11 cellular contexts compared by ENCODE assay signal in genomic region chr18:35577045-35577848, GRCh38. TPM values are rescaled to one million over a fixed set of nuclear protein-coding genes. Genes with fewer than 3 reads are reported as not detected.
DNase-seq lines count a peak whose midpoint lies in the region; ATAC-seq lines count a peak whose summit lies in the region.
"Had no signal": no experiment of that assay in that cellular context is flagged by ENCODE, and none has a peak within 500 bp of the region (broad histone marks: within the 10 kb centered on the region; RNA-seq: fewer than 3 reads in every experiment).

No MANE protein-coding gene starts in this region.

- H3K9me3 Mint-ChIP-seq in activated naive CD4-positive, alpha-beta T cell treated with anti-CD3 and anti-CD28 coated beads for 36 hours = peaks cover 6% of the 10 kb centered on the region
- H3K9me3 Mint-ChIP-seq in activated naive CD4-positive, alpha-beta T cell treated with anti-CD3 and anti-CD28 coated beads, Interleukin-2, amount 10 ng/mL, durations not matched to agents 7 days and 5 days = peaks cover 13% of the 10 kb centered on the region
- peaks cover 12% of the 10 kb centered on the region for H3K9me3 Mint-ChIP-seq in T-helper 2 cell treated with Interferon-gamma antibody and Interleukin-4, amounts not matched to agents 5 μg/mL and 100 μg/mL, for 36 hours
- H3K9me3 Mint-ChIP-seq: central memory CD8-positive, alpha-beta T cell had no signal

- peaks cover 31% of the 10 kb centered on the region for H3K4me1 Mint-ChIP-seq in activated naive CD4-positive, alpha-beta T cell treated with anti-CD3 and anti-CD28 coated beads for 36 hours (ENCODE audit: low read depth)
- peaks cover 21% of the 10 kb centered on the region for H3K4me1 Mint-ChIP-seq in activated naive CD4-positive, alpha-beta T cell treated with anti-CD3 and anti-CD28 coated beads, Interleukin-2, amount 10 ng/mL, durations not matched to agents 7 days and 5 days
- peaks cover 22% of the 10 kb centered on the region for H3K4me1 Mint-ChIP-seq in T-helper 2 cell treated with Interferon-gamma antibody and Interleukin-4, amounts not matched to agents 5 μg/mL and 100 μg/mL, for 36 hours (ENCODE audit: low read depth)

- no peak overlapping the region for H3K4me3 Mint-ChIP-seq in activated naive CD4-positive, alpha-beta T cell treated with anti-CD3 and anti-CD28 coated beads for 36 hours
- H3K4me3 Mint-ChIP-seq in activated naive CD4-positive, alpha-beta T cell treated with anti-CD3 and anti-CD28 coated beads, Interleukin-2, amount 10 ng/mL, durations not matched to agents 7 days and 5 days = no peak overlapping the region
- H3K4me3 Mint-ChIP-seq in T-helper 2 cell treated with Interferon-gamma antibody and Interleukin-4, amounts not matched to agents 5 μg/mL and 100 μg/mL, for 36 hours = peak overlapping the region; percentile 32
- H3K4me3 Mint-ChIP-seq: central memory CD8-positive, alpha-beta T cell had no signal

- DNase-seq in activated naive CD4-positive, alpha-beta T cell treated with anti-CD3 and anti-CD28 coated beads for 36 hours = peak; percentile 70
- no peak for DNase-seq in activated naive CD4-positive, alpha-beta T cell treated with anti-CD3 and anti-CD28 coated beads, Interleukin-2, amount 10 ng/mL, durations not matched to agents 7 days and 5 days
- DNase-seq in T-helper 2 cell treated with Interferon-gamma antibody and Interleukin-4, amounts not matched to agents 5 μg/mL and 100 μg/mL, for 36 hours (ENCODE audit: low spot score) = no peak
- peak; percentile 39 for DNase-seq in stimulated activated naive CD8-positive, alpha-beta T cell treated with anti-CD3 and anti-CD28 coated beads, Interleukin-15, Interleukin-2, amounts not matched to agents 100 U/mL and 50 U/mL, for 24 hours
- DNase-seq in NCI-H2107 treated with DMSO at 0.1 percent for 48 hours (lab: John Stamatoyannopoulos, UW; ENCODE audit: unreplicated experiment) (no peak), H7 (no peak), H4 (ENCODE audit: low spot score) (no peak)

- no peaks in the 10 kb centered on the region for H3K36me3 ChIP-seq in H7 (replicated peaks; ENCODE audit: control insufficient read depth, insufficient read depth, low read length)
- H3K36me3 ChIP-seq: suprapubic skin had no signal

- intact Hi-C loops in activated naive CD4-positive, alpha-beta T cell treated with anti-CD3 and anti-CD28 coated beads for 36 hours (cut with micrococcal nuclease) = loop anchor here (1.0 to 5.0 kb wide), 10 partner anchors 30 to 716 kb away; partner anchors contain the start of gene INO80C

- H3K27me3 Mint-ChIP-seq in activated naive CD4-positive, alpha-beta T cell treated with anti-CD3 and anti-CD28 coated beads for 36 hours (ENCODE audit: low read depth) = peaks cover 15% of the 10 kb centered on the region
- H3K27me3 Mint-ChIP-seq in activated naive CD4-positive, alpha-beta T cell treated with anti-CD3 and anti-CD28 coated beads, Interleukin-2, amount 10 ng/mL, durations not matched to agents 7 days and 5 days = no peaks in the 10 kb centered on the region
- peaks cover 34% of the 10 kb centered on the region for H3K27me3 Mint-ChIP-seq in T-helper 2 cell treated with Interferon-gamma antibody and Interleukin-4, amounts not matched to agents 5 μg/mL and 100 μg/mL, for 36 hours (ENCODE audit: low read depth)
- H3K27me3 Mint-ChIP-seq: central memory CD8-positive, alpha-beta T cell had no signal

- peaks cover 9% of the 10 kb centered on the region for H3K36me3 Mint-ChIP-seq in activated naive CD4-positive, alpha-beta T cell treated with anti-CD3 and anti-CD28 coated beads for 36 hours (ENCODE audit: low read depth)
- H3K36me3 Mint-ChIP-seq in activated naive CD4-positive, alpha-beta T cell treated with anti-CD3 and anti-CD28 coated beads, Interleukin-2, amount 10 ng/mL, durations not matched to agents 7 days and 5 days = peaks cover 3% of the 10 kb centered on the region
- H3K36me3 Mint-ChIP-seq in T-helper 2 cell treated with Interferon-gamma antibody and Interleukin-4, amounts not matched to agents 5 μg/mL and 100 μg/mL, for 36 hours (ENCODE audit: low read depth) = peaks cover 8% of the 10 kb centered on the region

- no peak overlapping the region for H3K4me3 ChIP-seq in H7 (ENCODE audit: insufficient read depth, low read depth, low read length)
- H3K4me3 ChIP-seq: suprapubic skin had no signal

- CTCF ChIA-PET in activated naive CD4-positive, alpha-beta T cell treated with anti-CD3 and anti-CD28 coated beads for 36 hours (lab: Charles Lee) = no interaction called here
- CTCF ChIA-PET in activated naive CD4-positive, alpha-beta T cell treated with anti-CD3 and anti-CD28 coated beads, Interleukin-2, amount 10 ng/mL, durations not matched to agents 7 days and 5 days (lab: Charles Lee) = interaction anchor here (0.6 kb wide), 1 partner anchor 167 kb away, joined by 3 read pairs; no protein-coding TSS in a partner anchor

- peaks cover 4% of the 10 kb centered on the region for H3K27me3 ChIP-seq in H7 (ENCODE audit: control insufficient read depth, insufficient read depth, low read length)
- H3K27me3 ChIP-seq: suprapubic skin had no signal

- ATAC-seq in HG02870 (IDR thresholded peaks at IDR 0.05; ENCODE audit: unreplicated experiment) = peak; percentile 43
- ATAC-seq in stimulated activated naive CD8-positive, alpha-beta T cell treated with anti-CD3 and anti-CD28 coated beads, Interleukin-15, Interleukin-2, amounts not matched to agents 100 U/mL and 50 U/mL, for 24 hours = peak; percentile 70
- ATAC-seq: right cardiac atrium had no signal

- peak overlapping the region; percentile 54 for H3K27ac Mint-ChIP-seq in activated naive CD4-positive, alpha-beta T cell treated with anti-CD3 and anti-CD28 coated beads for 36 hours
- H3K27ac Mint-ChIP-seq in activated naive CD4-positive, alpha-beta T cell treated with anti-CD3 and anti-CD28 coated beads, Interleukin-2, amount 10 ng/mL, durations not matched to agents 7 days and 5 days = no peak overlapping the region
- H3K27ac Mint-ChIP-seq in T-helper 2 cell treated with Interferon-gamma antibody and Interleukin-4, amounts not matched to agents 5 μg/mL and 100 μg/mL, for 36 hours = no peak overlapping the region

RNA-seq across cellular contexts. Expression of gene GALNT1, which starts 4.3 kb away (rescaled TPM):
- total RNA-seq in activated naive CD4-positive, alpha-beta T cell treated with anti-CD3 and anti-CD28 coated beads for 36 hours = 10 to 100 TPM; 46.7 to 48.7 TPM
- 83.3 and 93.4 TPM in 2 replicates for total RNA-seq in H7 (2014; rRNA removed; shearing (Covaris generic))
- 70.6 and 85.4 TPM in 2 replicates for total RNA-seq in H4 (2014; rRNA removed; shearing (Covaris generic))

Comparison
In these comparisons a context has a peak if more than half of its experiments do, and no peak if none do; other contexts are left out.
1. DNase-seq: peak in activated naive CD4-positive, alpha-beta T cell treated with anti-CD3 and anti-CD28 coated beads for 36 hours (single experiment) and stimulated activated naive CD8-positive, alpha-beta T cell treated with anti-CD3 and anti-CD28 coated beads, Interleukin-15, Interleukin-2, amounts not matched to agents 100 U/mL and 50 U/mL, for 24 hours (single experiment); none in activated naive CD4-positive, alpha-beta T cell treated with anti-CD3 and anti-CD28 coated beads, Interleukin-2, amount 10 ng/mL, durations not matched to agents 7 days and 5 days (single experiment), T-helper 2 cell treated with Interferon-gamma antibody and Interleukin-4, amounts not matched to agents 5 μg/mL and 100 μg/mL, for 36 hours (single experiment), NCI-H2107 treated with DMSO at 0.1 percent for 48 hours (single experiment), H7 (single experiment) and H4 (single experiment).